ENCODE assay signal across 2 cellular contexts in the genomic region with DNA sequence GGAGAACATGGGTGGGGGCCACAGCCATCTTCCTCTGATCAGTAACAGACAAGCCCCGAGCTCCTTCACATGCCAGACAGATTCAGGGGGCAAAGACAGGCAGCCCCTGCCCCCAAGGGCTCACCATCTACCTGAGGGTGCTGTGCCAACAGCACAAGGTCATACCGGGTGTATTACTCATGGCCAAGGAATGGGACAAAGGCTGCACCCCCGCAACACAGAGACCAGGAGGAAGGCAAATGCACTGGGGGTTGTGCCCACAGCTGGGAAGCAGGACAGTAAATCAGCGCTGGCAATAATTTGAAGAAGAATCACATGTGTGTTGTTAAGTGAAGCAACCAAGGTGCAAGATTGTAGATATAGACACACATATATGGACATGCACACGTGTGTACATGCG.
TF ChIP-seq lines count a peak whose summit lies in the region.

No MANE protein-coding gene starts in this region.

TF ChIP-seq in IMR-90, 13 proteins besides CTCF, POLR2A, EP300 and RAD21:
- TF ChIP-seq NFE2L2 (IDR thresholded peaks at IDR 0.05; ENCODE audit: low read depth, low read length) (no peak), CHD1 (IDR thresholded peaks at IDR 0.05; ENCODE audit: low read depth, low read length) (no peak), RCOR1 (IDR thresholded peaks at IDR 0.05; ENCODE audit: insufficient replicate concordance, low read length) (no peak), USF2 (IDR thresholded peaks at IDR 0.05; ENCODE audit: low read depth, low read length) (no peak), SMC3 (IDR thresholded peaks at IDR 0.05; ENCODE audit: low read depth, low read length) (no peak), FOS (IDR thresholded peaks at IDR 0.05; ENCODE audit: low read depth, low read length) (no peak), CEBPB (IDR thresholded peaks at IDR 0.05; ENCODE audit: low read depth, low read length) (no peak), RFX5 (IDR thresholded peaks at IDR 0.05; ENCODE audit: low read depth, low read length) (no peak)
- TF ChIP-seq, protein P1, sequence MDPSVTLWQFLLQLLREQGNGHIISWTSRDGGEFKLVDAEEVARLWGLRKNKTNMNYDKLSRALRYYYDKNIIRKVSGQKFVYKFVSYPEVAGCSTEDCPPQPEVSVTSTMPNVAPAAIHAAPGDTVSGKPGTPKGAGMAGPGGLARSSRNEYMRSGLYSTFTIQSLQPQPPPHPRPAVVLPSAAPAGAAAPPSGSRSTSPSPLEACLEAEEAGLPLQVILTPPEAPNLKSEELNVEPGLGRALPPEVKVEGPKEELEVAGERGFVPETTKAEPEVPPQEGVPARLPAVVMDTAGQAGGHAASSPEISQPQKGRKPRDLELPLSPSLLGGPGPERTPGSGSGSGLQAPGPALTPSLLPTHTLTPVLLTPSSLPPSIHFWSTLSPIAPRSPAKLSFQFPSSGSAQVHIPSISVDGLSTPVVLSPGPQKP (IDR thresholded peaks at IDR 0.05; ENCODE audit: borderline replicate concordance, low read depth, low read length): no peak

TF ChIP-seq in SK-N-SH, 30 proteins besides CTCF, POLR2A, EP300 and RAD21:
- no peak for TF ChIP-seq SIN3A (IDR thresholded peaks at IDR 0.05; ENCODE audit: borderline replicate concordance, low read depth, low read length)
- TF ChIP-seq PBX3 (IDR thresholded peaks at IDR 0.05): no peak
- no peak for TF ChIP-seq FOXM1 (IDR thresholded peaks at IDR 0.05; ENCODE audit: low read depth)
- no peak; the same call in 1 of the 2 replicates for TF ChIP-seq FOSL2 (IDR thresholded peaks at IDR 0.05; ENCODE audit: borderline replicate concordance, low read depth)
- TF ChIP-seq TAF1 (IDR thresholded peaks at IDR 0.05; ENCODE audit: borderline replicate concordance, low read depth, low read length): no peak
- TF ChIP-seq TEAD4 (IDR thresholded peaks at IDR 0.05; ENCODE audit: borderline replicate concordance, insufficient read depth): no peak
- TF ChIP-seq GATA2 (CRISPR knock-in tag; IDR thresholded peaks at IDR 0.05): no peak
- no peak for TF ChIP-seq EZH2phosphoT487 (IDR thresholded peaks at IDR 0.05; ENCODE audit: borderline replicate concordance, low read depth)
- no peak for TF ChIP-seq NRF1 (IDR thresholded peaks at IDR 0.05; ENCODE audit: low read depth, low read length)
- no peak for TF ChIP-seq TCF12 (IDR thresholded peaks at IDR 0.05)
- no peak for TF ChIP-seq REST (IDR thresholded peaks at IDR 0.05; ENCODE audit: low read depth, low read length)
- TF ChIP-seq SMC3 (IDR thresholded peaks at IDR 0.05; ENCODE audit: low read depth, low read length): no peak
- no peak for TF ChIP-seq ZBTB33 (IDR thresholded peaks at IDR 0.05; ENCODE audit: borderline replicate concordance, low read depth)
- no peak for TF ChIP-seq RFX5 (IDR thresholded peaks at IDR 0.05; ENCODE audit: low read length)
